Comparison of ENCODE assay signal across 34 cellular contexts in genomic region chr3:5282703-5283102, GRCh38.
"Had no signal": no experiment of that assay in that cellular context is flagged by ENCODE, and none has a peak within 500 bp of the region (broad histone marks: within the 10 kb centered on the region; RNA-seq: fewer than 3 reads in every experiment).

No MANE protein-coding gene starts in this region.

- H3K4me3 ChIP-seq: adrenal gland, body of pancreas, breast epithelium had no signal

- DNase-seq: activated B cell treated with CpG ODN at 0.5 μM for 24 hours; activated CD4-positive, alpha-beta memory T cell treated with anti-CD3 and anti-CD28 coated beads for 36 hours; activated CD4-positive, alpha-beta T cell treated with anti-CD3 and anti-CD28 coated beads for 4 hours; activated CD4-positive, alpha-beta T cell treated with anti-CD3 and anti-CD28 coated beads, Interleukin-2, amount 10 ng/mL, durations not matched to agents 24 days and 14 days; activated CD4-positive, alpha-beta T cell treated with anti-CD3 and anti-CD28 coated beads, Interleukin-2, amount 50 U/mL, for 1 hour; activated CD4-positive, alpha-beta T cell treated with anti-CD3 and anti-CD28 coated beads, Interleukin-2, amount 50 U/mL, for 4 hours; activated CD4-positive, CD25-positive, alpha-beta regulatory T cell treated with anti-CD3 and anti-CD28 coated beads, Interleukin-2, amount 50 U/mL, for 72 hours; activated CD8-positive, alpha-beta memory T cell treated with anti-CD3 and anti-CD28 coated beads, Interleukin-2, amount 50 U/mL, for 4 hours; activated CD8-positive, alpha-beta T cell treated with anti-CD3 and anti-CD28 coated beads for 36 hours; activated effector memory CD4-positive, alpha-beta T cell treated with anti-CD3 and anti-CD28 coated beads, Interleukin-2, amount 50 U/mL, for 16 hours; activated gamma-delta T cell treated with Interleukin-2 at 50 U/mL for 16 hours; activated naive CD4-positive, alpha-beta T cell; activated naive CD4-positive, alpha-beta T cell treated with anti-CD3 and anti-CD28 coated beads for 36 hours; activated naive CD4-positive, alpha-beta T cell treated with anti-CD3 and anti-CD28 coated beads, Interleukin-2, amount 50 U/mL, for 16 hours; activated naive CD8-positive, alpha-beta T cell treated with anti-CD3 and anti-CD28 coated beads for 36 hours; activated T-cell treated with anti-CD3 and anti-CD28 coated beads for 4 hours; activated T-cell treated with anti-CD3 and anti-CD28 coated beads, Interleukin-2, amount 50 U/mL, for 1 hour; activated T-cell treated with anti-CD3 and anti-CD28 coated beads, Interleukin-2, amount 50 U/mL, for 4 hours; activated T-cell treated with anti-CD3 and anti-CD28 coated beads, Interleukin-2, amount 50 U/mL, for 72 hours; adrenal gland; amniotic stem cell; aorta; body of pancreas; brain microvascular endothelial cell; central memory CD4-positive, alpha-beta T cell; T-helper 2 cell; T-helper 9 cell had no signal

- H3K9me3 ChIP-seq: adrenal gland, body of pancreas had no signal

- H3K4me1 ChIP-seq: adrenal gland, body of pancreas, breast epithelium had no signal

- H3K36me3 ChIP-seq: adrenal gland, brain microvascular endothelial cell, breast epithelium had no signal

- ATAC-seq: activated CD8-positive, alpha-beta T cell treated with anti-CD3 and anti-CD28 coated beads for 36 hours; activated naive CD4-positive, alpha-beta T cell treated with anti-CD3 and anti-CD28 coated beads, Interleukin-2, amount 50 U/mL, for 72 hours; activated T-cell treated with anti-CD3 and anti-CD28 coated beads, Interleukin-2, amount 50 U/mL, for 4 hours; activated T-cell treated with anti-CD3 and anti-CD28 coated beads, Interleukin-2, amount 50 U/mL, for 72 hours; activated T-helper 17 cell treated with anti-CD3 and anti-CD28 coated beads, Interleukin-2, amount 50 U/mL, for 72 hours; body of pancreas had no signal

- H3K27me3 ChIP-seq: adrenal gland, body of pancreas, brain microvascular endothelial cell, breast epithelium had no signal

- H3K27ac ChIP-seq: adrenal gland, body of pancreas, brain microvascular endothelial cell, breast epithelium, VCaP had no signal

- FAIRE-seq: astrocyte, colon, TTC549 had no signal
